In genomic region chr7:133585003-133585668, GRCh38 we compare ENCODE assay signal across 21 cellular contexts.
"Had no signal": no experiment of that assay in that cellular context is flagged by ENCODE, and none has a peak within 500 bp of the region (broad histone marks: within the 10 kb centered on the region; RNA-seq: fewer than 3 reads in every experiment).

No MANE protein-coding gene starts in this region.

- H3K27ac ChIP-seq: breast epithelium, colonic mucosa, dorsolateral prefrontal cortex, esophagus muscularis mucosa, thoracic aorta, upper lobe of left lung, VCaP had no signal

- H3K4me1 ChIP-seq: breast epithelium, colonic mucosa, esophagus muscularis mucosa, upper lobe of left lung had no signal

- H3K36me3 ChIP-seq: breast epithelium, colonic mucosa, esophagus muscularis mucosa, thoracic aorta, upper lobe of left lung had no signal

- H3K9me3 ChIP-seq: breast epithelium, colonic mucosa, esophagus muscularis mucosa, thoracic aorta, upper lobe of left lung had no signal

- DNase-seq: activated CD4-positive, alpha-beta memory T cell treated with anti-CD3 and anti-CD28 coated beads, Interleukin-2, amount 10 ng/mL, durations not matched to agents 7 days and 5 days; activated CD4-positive, alpha-beta T cell treated with anti-CD3 and anti-CD28 coated beads, Interleukin-2, amount 10 ng/mL, durations not matched to agents 24 days and 14 days; activated gamma-delta T cell treated with Interleukin-2 at 50 U/mL for 16 hours; colonic mucosa; dorsolateral prefrontal cortex; effector memory CD8-positive, alpha-beta T cell; hypothalamus; nucleus accumbens; posterior cingulate gyrus; small intestine; stimulated activated CD4-positive, alpha-beta T cell treated with anti-CD3 and anti-CD28 coated beads, Interleukin-2, amount 100 ng/mL, for 24 hours; stimulated activated CD8-positive, alpha-beta memory T cell treated with anti-CD3 and anti-CD28 coated beads, Interleukin-4, amount 100 ng/mL, for 48 hours; stimulated activated naive CD4-positive, alpha-beta T cell; T-helper 9 cell had no signal

- H3K4me3 ChIP-seq: breast epithelium, colonic mucosa, dorsolateral prefrontal cortex, esophagus muscularis mucosa, thoracic aorta, upper lobe of left lung had no signal

- ATAC-seq: activated CD4-positive, CD25-positive, alpha-beta regulatory T cell treated with anti-CD3 and anti-CD28 coated beads, Interleukin-2, amount 50 U/mL, for 24 hours; effector memory CD8-positive, alpha-beta T cell; sciatic nerve had no signal

- H3K27me3 ChIP-seq: breast epithelium, colonic mucosa, dorsolateral prefrontal cortex, esophagus muscularis mucosa, upper lobe of left lung had no signal
